In genomic region chr10:16891375-16892313, GRCh38 we compare ENCODE assay signal across 1 cellular context.
TF ChIP-seq lines count a peak whose summit lies in the region.

No MANE protein-coding gene starts in this region.

TF ChIP-seq in K562, 482 proteins besides CTCF, POLR2A, EP300 and RAD21 (continued from another document and continues in another):
- no peak for TF ChIP-seq PRDM10 (IDR thresholded peaks at IDR 0.05; ENCODE audit: partially characterized antibody)
- TF ChIP-seq ZBTB7A (IDR thresholded peaks at IDR 0.05; ENCODE audit: borderline replicate concordance, control insufficient read depth, low read depth, low read length) = no peak
- TF ChIP-seq U2AF1 (optimal IDR thresholded peaks at IDR 0.05; ENCODE audit: low read depth, low read length) = no peak
- TF ChIP-seq MLX (CRISPR knock-in tag; conservative IDR thresholded peaks at IDR 0.05) = 0 out of 4 replicates have a peak, but pooled peaks of 1 of the 2 experiments have one; percentile 86
- TF ChIP-seq ZNF41 (CRISPR knock-in tag; conservative IDR thresholded peaks at IDR 0.05) = peak; percentile 71; the same call in 1 of the 2 replicates
- TF ChIP-seq TARDBP (IDR thresholded peaks at IDR 0.05) = no peak; the same call in 1 of the 2 replicates
- TF ChIP-seq BHLHE40 (IDR thresholded peaks at IDR 0.05; ENCODE audit: low read length) = no peak
- TF ChIP-seq E2F1 (CRISPR knock-in tag; IDR thresholded peaks at IDR 0.05) = no peak
- no peak for TF ChIP-seq ZNF668 (CRISPR knock-in tag; IDR thresholded peaks at IDR 0.05)
- no peak for TF ChIP-seq E2F8 (IDR thresholded peaks at IDR 0.05; ENCODE audit: low read depth, partially characterized antibody)
- TF ChIP-seq ZNF696 (CRISPR knock-in tag; conservative IDR thresholded peaks at IDR 0.05) = peak; percentile 85
- peak; percentile 86 for TF ChIP-seq NFXL1 (CRISPR knock-in tag; IDR thresholded peaks at IDR 0.05)
- no peak for TF ChIP-seq FOXA3 (CRISPR knock-in tag; conservative IDR thresholded peaks at IDR 0.05 in 1 of 2, IDR thresholded peaks at IDR 0.05 in 1 of 2)
- TF ChIP-seq ESRRA (IDR thresholded peaks at IDR 0.05; ENCODE audit: borderline replicate concordance, low read depth) = no peak
- 0 out of 4 replicates have a peak, but pooled peaks of 1 of the 2 experiments have one; percentile 38 for TF ChIP-seq SRF (CRISPR knock-in tag; IDR thresholded peaks at IDR 0.05)
- TF ChIP-seq CC2D1A (IDR thresholded peaks at IDR 0.05) = peak; percentile 74
- peak; percentile 99 for TF ChIP-seq HBP1 (CRISPR knock-in tag; IDR thresholded peaks at IDR 0.05)
- no peak for TF ChIP-seq ZNF512 (tag; IDR thresholded peaks at IDR 0.05)
- no peak for TF ChIP-seq CBX8 (IDR thresholded peaks at IDR 0.05; ENCODE audit: borderline replicate concordance, extremely low read depth, low read depth, low read length, poor library complexity, severe bottlenecking)
- no peak for TF ChIP-seq RBM14 (IDR thresholded peaks at IDR 0.05; ENCODE audit: borderline replicate concordance, insufficient read depth, low read depth, low read length)
- TF ChIP-seq RNF2 (IDR thresholded peaks at IDR 0.05) = peak; percentile 98
- TF ChIP-seq ZNF76 (CRISPR knock-in tag; IDR thresholded peaks at IDR 0.05; ENCODE audit: borderline replicate concordance) = no peak
- TF ChIP-seq RHOXF2B (CRISPR knock-in tag; conservative IDR thresholded peaks at IDR 0.05) = no peak
- TF ChIP-seq SAFB2 (IDR thresholded peaks at IDR 0.05; ENCODE audit: borderline replicate concordance, low read depth, low read length, severe bottlenecking) = no peak
- peak; percentile 75; the same call in 1 of the 2 replicates for TF ChIP-seq ZNF253 (CRISPR knock-in tag; conservative IDR thresholded peaks at IDR 0.05)
- peak in 1 of 2 experiments; percentile 70; a peak in 2 of 4 replicates for TF ChIP-seq ZNF318 (IDR thresholded peaks at IDR 0.05; ENCODE audit: borderline replicate concordance in 1 of 2, low read depth in 1 of 2)
- no peak for TF ChIP-seq NFIX (CRISPR knock-in tag; IDR thresholded peaks at IDR 0.05; ENCODE audit: low read depth)
- no peak for TF ChIP-seq ZNF140 (CRISPR knock-in tag; IDR thresholded peaks at IDR 0.05)
- 0 out of 2 replicates have a peak, but pooled peaks have one; percentile 38 for TF ChIP-seq ZNF589 (CRISPR knock-in tag; IDR thresholded peaks at IDR 0.05; ENCODE audit: low read depth)
- peak; percentile 69; the same call in 1 of the 2 replicates for TF ChIP-seq SMARCE1 (IDR thresholded peaks at IDR 0.05)
- no peak for TF ChIP-seq ZNF695 (CRISPR knock-in tag; IDR thresholded peaks at IDR 0.05)
- 0 out of 4 replicates have a peak, but pooled peaks have one; percentile 32 to 44 for TF ChIP-seq MLLT1 (IDR thresholded peaks at IDR 0.05)
- TF ChIP-seq HNRNPUL1 (IDR thresholded peaks at IDR 0.05; ENCODE audit: low read length) = no peak
- peak; percentile 64 for TF ChIP-seq CBFA2T3 (IDR thresholded peaks at IDR 0.05)
